In the genomic region with DNA sequence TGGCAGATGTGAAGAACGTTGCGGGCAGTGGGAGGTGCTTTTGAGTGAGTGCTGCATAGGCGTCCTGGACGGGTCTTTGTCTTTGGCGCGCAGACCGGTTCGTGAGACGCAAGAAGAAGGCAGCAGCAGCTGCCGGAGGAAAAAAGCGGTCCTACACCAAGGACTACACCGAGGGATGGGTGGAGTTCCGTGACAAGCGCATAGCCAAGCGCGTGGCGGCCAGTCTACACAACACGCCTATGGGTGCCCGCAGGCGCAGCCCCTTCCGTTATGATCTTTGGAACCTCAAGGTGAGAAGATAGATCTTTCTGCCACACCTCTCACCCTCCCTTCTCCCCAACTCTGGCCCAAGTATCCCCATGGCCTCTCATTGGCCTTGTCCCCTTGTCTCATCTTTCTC, we compare ENCODE assay signal across 10 cellular contexts. TPM values are rescaled to one million over a fixed set of nuclear protein-coding genes. Genes with fewer than 3 reads are reported as not detected.
DNase-seq lines count a peak whose midpoint lies in the region; ATAC-seq and TF ChIP-seq lines count a peak whose summit lies in the region.
"Had no signal": no experiment of that assay in that cellular context is flagged by ENCODE, and none has a peak within 500 bp of the region (broad histone marks: within the 10 kb centered on the region; RNA-seq: fewer than 3 reads in every experiment).

No MANE protein-coding gene starts in this region.

- H3K36me3 Mint-ChIP-seq in MCF 10A (ENCODE audit: insufficient read depth, unreplicated experiment) (peaks cover 32% of the 10 kb centered on the region), nephron progenitor cell (ENCODE audit: low read depth) (peaks cover 15% of the 10 kb centered on the region)
- H3K36me3 Mint-ChIP-seq in activated T-helper 1 cell treated with anti-CD3 and anti-CD28 coated beads, Interleukin-12 subunit alpha, Interleukin-12 subunit beta, Interleukin-2, Interleukin-4 antibody, amounts not matched to agents 30 ng/mL and 10 ng/mL and 1 ng/mL, durations not matched to agents 14 hours and 24 hours and 36 hours (ENCODE audit: low read depth) = peaks cover 20% of the 10 kb centered on the region

- H3K27me3 ChIP-seq in breast epithelium (peaks cover 0 to 17% of the 10 kb centered on the region in 2 donors), right lobe of liver (peaks cover 4 to 6% of the 10 kb centered on the region in 2 donors), upper lobe of left lung (peaks cover 0 to 14% (median 0%) of the 10 kb centered on the region in 4 donors)

- POLR2A ChIA-PET in MCF 10A (lab: Yijun Ruan, JAX) = interaction anchor here (0.7 kb wide), 1 partner anchor 423 kb away, joined by 5 read pairs; no protein-coding TSS in a partner anchor

- 34% methylated on average over 10 of the region's 21 CpGs for WGBS in right lobe of liver (ENCODE audit: insufficient coverage, low coverage, low lambda C conversion rate, missing lambda C conversion rate)
- WGBS in upper lobe of left lung, 2 donors = 65 to 67% methylated on average over 21 of the region's 21 CpGs

- no TSS peak for BruUV-seq in MCF 10A (replicated peaks; lab: Mats Ljungman, UMichigan)

- H3K9me3 Mint-ChIP-seq in MCF 10A (ENCODE audit: unreplicated experiment) (no peaks in the 10 kb centered on the region), nephron progenitor cell (no peaks in the 10 kb centered on the region)
- no peaks in the 10 kb centered on the region for H3K9me3 Mint-ChIP-seq in activated T-helper 1 cell treated with anti-CD3 and anti-CD28 coated beads, Interleukin-12 subunit alpha, Interleukin-12 subunit beta, Interleukin-2, Interleukin-4 antibody, amounts not matched to agents 30 ng/mL and 10 ng/mL and 1 ng/mL, durations not matched to agents 14 hours and 24 hours and 36 hours

- CTCF ChIA-PET in MCF 10A (lab: Yijun Ruan, JAX) = interaction anchor here (0.6 kb wide), 1 partner anchor 10 kb away, joined by 3 read pairs; no protein-coding TSS in a partner anchor

- H3K9me3 ChIP-seq in breast epithelium (no peaks in the 10 kb centered on the region), right lobe of liver (no peaks in the 10 kb centered on the region), upper lobe of left lung (no peaks in the 10 kb centered on the region)

- H3K27me3 Mint-ChIP-seq in MCF 10A (ENCODE audit: insufficient read depth, unreplicated experiment) (no peaks in the 10 kb centered on the region), nephron progenitor cell (ENCODE audit: low read depth, poor library complexity) (no peaks in the 10 kb centered on the region)
- peaks cover 17% of the 10 kb centered on the region for H3K27me3 Mint-ChIP-seq in activated T-helper 1 cell treated with anti-CD3 and anti-CD28 coated beads, Interleukin-12 subunit alpha, Interleukin-12 subunit beta, Interleukin-2, Interleukin-4 antibody, amounts not matched to agents 30 ng/mL and 10 ng/mL and 1 ng/mL, durations not matched to agents 14 hours and 24 hours and 36 hours (ENCODE audit: insufficient read depth)

- H3K4me1 Mint-ChIP-seq in MCF 10A (ENCODE audit: insufficient read depth, unreplicated experiment) = peaks cover 6% of the 10 kb centered on the region
- H3K4me1 Mint-ChIP-seq in activated T-helper 1 cell treated with anti-CD3 and anti-CD28 coated beads, Interleukin-12 subunit alpha, Interleukin-12 subunit beta, Interleukin-2, Interleukin-4 antibody, amounts not matched to agents 30 ng/mL and 10 ng/mL and 1 ng/mL, durations not matched to agents 14 hours and 24 hours and 36 hours (ENCODE audit: low read depth) = peaks cover 39% of the 10 kb centered on the region
- no peaks in the 10 kb centered on the region for H3K4me1 Mint-ChIP-seq in nephron progenitor cell

- DNase-seq in breast epithelium (ENCODE audit: low spot score in 2 of 2) (no peak), MCF 10A (ENCODE audit: unreplicated experiment) (no peak), right lobe of liver (no peak), upper lobe of left lung (peak in 1 of 2 donors; percentile 58), nephron progenitor cell (no peak), SIG-M5 treated with dmso at 0.1 percent for 504 hours (lab: John Stamatoyannopoulos, UW; ENCODE audit: unreplicated experiment) (no peak), medulla oblongata (ENCODE audit: extremely low spot score) (no peak)
- DNase-seq in activated T-helper 1 cell treated with anti-CD3 and anti-CD28 coated beads, Interleukin-12 subunit alpha, Interleukin-12 subunit beta, Interleukin-2, Interleukin-4 antibody, amounts not matched to agents 30 ng/mL and 10 ng/mL and 1 ng/mL, durations not matched to agents 14 hours and 24 hours and 36 hours (ENCODE audit: low spot score) = no peak
- DNase-seq: NCI-H345; stimulated activated naive CD4-positive, alpha-beta T cell had no signal

- peaks cover 6 to 8% of the 10 kb centered on the region in 2 donors for H3K4me1 ChIP-seq in breast epithelium
- peaks cover 0 to 9% (median 2%) of the 10 kb centered on the region in 4 donors for H3K4me1 ChIP-seq in right lobe of liver
- peaks cover 10 to 36% (median 17%) of the 10 kb centered on the region in 4 donors for H3K4me1 ChIP-seq in upper lobe of left lung

- intact Hi-C loops in breast epithelium (cut with DNase I; ENCODE audit: low total_unique reads) (loop anchor here (5.0 kb wide), 1 partner anchor 1149 kb away; no protein-coding TSS in a partner anchor), MCF 10A (cut with micrococcal nuclease) (loop anchor here (5.0 kb wide), 1 partner anchor 381 kb away; a partner anchor contains a TSS), right lobe of liver (cut with DNase I) (no loop called here)
- intact Hi-C loops in activated T-helper 1 cell treated with anti-CD3 and anti-CD28 coated beads, Interleukin-12 subunit alpha, Interleukin-12 subunit beta, Interleukin-2, Interleukin-4 antibody, amounts not matched to agents 30 ng/mL and 10 ng/mL and 1 ng/mL, durations not matched to agents 14 hours and 24 hours and 36 hours (cut with micrococcal nuclease) = loop anchor here (1.0 to 5.0 kb wide), 5 partner anchors 9 to 1294 kb away; partner anchors contain the start of gene ZNF184

- H3K4me3 Mint-ChIP-seq in MCF 10A (ENCODE audit: unreplicated experiment) (no peak overlapping the region), nephron progenitor cell (no peak overlapping the region)
- H3K4me3 Mint-ChIP-seq in activated T-helper 1 cell treated with anti-CD3 and anti-CD28 coated beads, Interleukin-12 subunit alpha, Interleukin-12 subunit beta, Interleukin-2, Interleukin-4 antibody, amounts not matched to agents 30 ng/mL and 10 ng/mL and 1 ng/mL, durations not matched to agents 14 hours and 24 hours and 36 hours = no peak overlapping the region

- ATAC-seq in right lobe of liver (no peak), upper lobe of left lung (ENCODE audit: low FRiP score in 2 of 2) (no peak)

- TF ChIP-seq POLR2A in breast epithelium (IDR thresholded peaks at IDR 0.05) (no peak), right lobe of liver (IDR thresholded peaks at IDR 0.05) (no peak), upper lobe of left lung (IDR thresholded peaks at IDR 0.05) (no peak)

- TF ChIP-seq CTCF in breast epithelium (IDR thresholded peaks at IDR 0.05) (no peak), MCF 10A (IDR thresholded peaks at IDR 0.05; ENCODE audit: unreplicated experiment) (no peak), right lobe of liver (IDR thresholded peaks at IDR 0.05) (no peak), upper lobe of left lung (IDR thresholded peaks at IDR 0.05) (no peak), nephron progenitor cell (IDR thresholded peaks at IDR 0.05) (no peak)

- no peak for TF ChIP-seq EP300 in upper lobe of left lung (IDR thresholded peaks at IDR 0.05)

- H3K27ac Mint-ChIP-seq in MCF 10A (ENCODE audit: low read depth, unreplicated experiment) (no peak overlapping the region), nephron progenitor cell (no peak overlapping the region)
- peak overlapping the region; percentile 86 for H3K27ac Mint-ChIP-seq in activated T-helper 1 cell treated with anti-CD3 and anti-CD28 coated beads, Interleukin-12 subunit alpha, Interleukin-12 subunit beta, Interleukin-2, Interleukin-4 antibody, amounts not matched to agents 30 ng/mL and 10 ng/mL and 1 ng/mL, durations not matched to agents 14 hours and 24 hours and 36 hours

- H3K36me3 ChIP-seq in breast epithelium (peaks cover 3% of the 10 kb centered on the region), right lobe of liver (peaks cover 0 to 19% (median 6%) of the 10 kb centered on the region in 4 donors), upper lobe of left lung (peaks cover 4 to 27% (median 20%) of the 10 kb centered on the region in 4 donors)

- H3K4me3 ChIP-seq in breast epithelium = peak overlapping the region; percentile 89 to 96 (median 94)
- H3K4me3 ChIP-seq in right lobe of liver = peak overlapping the region; percentile 83 to 97 (median 96)
- peak overlapping the region; percentile 81 to 94 (median 90) for H3K4me3 ChIP-seq in upper lobe of left lung

- peak overlapping the region in 1 of 2 donors; percentile 88 for H3K27ac ChIP-seq in breast epithelium
- no peak overlapping the region for H3K27ac ChIP-seq in right lobe of liver
- no peak overlapping the region for H3K27ac ChIP-seq in upper lobe of left lung

RNA-seq across cellular contexts. Expression of gene ABT1, which starts 1.1 kb away (rescaled TPM):
- total RNA-seq in breast epithelium (10 to 100 TPM; 13.8 to 19.5 (median 18.0) TPM), MCF 10A (2022) (11.9 and 12.9 TPM in 2 replicates), right lobe of liver (1 to 10 TPM; 5.0 to 9.2 (median 7.0) TPM), upper lobe of left lung (10 to 100 TPM in 4 of 6 donors, 1 to 10 TPM in 2; 6.3 to 22.5 (median 15.4) TPM)
- total RNA-seq in activated T-helper 1 cell treated with anti-CD3 and anti-CD28 coated beads, Interleukin-12 subunit alpha, Interleukin-12 subunit beta, Interleukin-2, Interleukin-4 antibody, amounts not matched to agents 30 ng/mL and 10 ng/mL and 1 ng/mL, durations not matched to agents 14 hours and 24 hours and 36 hours = 32.6 and 32.9 TPM in 2 replicates

RNA-seq across cellular contexts. Expression of gene HMGN4, which starts 59.7 kb away (rescaled TPM):
- total RNA-seq in breast epithelium (10 to 100 TPM; 57.0 to 96.6 (median 82.6) TPM), MCF 10A (2022) (71.7 and 75.4 TPM in 2 replicates), right lobe of liver (10 to 100 TPM in 3 of 6 experiments, 1 to 10 TPM in 3; 5.8 to 13.2 (median 9.1) TPM), upper lobe of left lung (10 to 100 TPM; 35.6 to 76.7 (median 45.5) TPM)
- total RNA-seq in activated T-helper 1 cell treated with anti-CD3 and anti-CD28 coated beads, Interleukin-12 subunit alpha, Interleukin-12 subunit beta, Interleukin-2, Interleukin-4 antibody, amounts not matched to agents 30 ng/mL and 10 ng/mL and 1 ng/mL, durations not matched to agents 14 hours and 24 hours and 36 hours = 77.6 and 86.8 TPM in 2 replicates

Comparison
In these comparisons a context has a peak if more than half of its experiments do, and no peak if none do; other contexts are left out.
1. intact Hi-C loops: an anchor here in breast epithelium (5.0 kb wide), MCF 10A (5.0 kb wide) and activated T-helper 1 cell treated with anti-CD3 and anti-CD28 coated beads, Interleukin-12 subunit alpha, Interleukin-12 subunit beta, Interleukin-2, Interleukin-4 antibody, amounts not matched to agents 30 ng/mL and 10 ng/mL and 1 ng/mL, durations not matched to agents 14 hours and 24 hours and 36 hours (1.0 to 5.0 kb wide); none called in right lobe of liver.